In the genomic region with DNA sequence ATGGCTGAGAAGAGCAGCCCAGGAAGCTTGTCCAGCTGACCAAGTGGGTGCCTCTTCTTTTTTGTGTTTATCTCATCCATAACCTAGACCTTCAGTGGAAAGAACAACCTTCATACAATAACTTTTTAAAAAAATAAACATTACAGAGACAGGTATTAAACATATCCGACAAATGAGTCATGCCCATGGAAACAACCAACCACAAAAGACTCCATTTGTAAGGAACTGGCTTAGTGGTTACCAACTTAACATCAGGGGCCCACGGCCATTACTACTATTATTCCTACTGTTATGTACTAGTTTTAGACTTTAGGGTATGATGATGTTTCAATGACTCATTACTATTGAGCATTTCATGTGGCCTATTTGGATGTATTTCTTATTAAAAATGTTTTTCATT, we compare ENCODE assay signal across 15 cellular contexts.
"Had no signal": no experiment of that assay in that cellular context is flagged by ENCODE, and none has a peak within 500 bp of the region (broad histone marks: within the 10 kb centered on the region; RNA-seq: fewer than 3 reads in every experiment).

No MANE protein-coding gene starts in this region.

- DNase-seq: activated CD4-positive, alpha-beta T cell treated with anti-CD3 and anti-CD28 coated beads for 48 hours; activated CD8-positive, alpha-beta T cell treated with anti-CD3 and anti-CD28 coated beads for 36 hours; activated gamma-delta T cell; activated T-cell treated with anti-CD3 and anti-CD28 coated beads, Interleukin-2, amount 50 U/mL, for 48 hours; brain microvascular endothelial cell; cerebellar nuclear complex; effector memory CD8-positive, alpha-beta T cell; islet precursor cell; left ventricle myocardium inferior; mucosa of descending colon; naive thymus-derived CD4-positive, alpha-beta T cell; ovary; stimulated activated CD4-positive, alpha-beta T cell treated with anti-CD3 and anti-CD28 coated beads, Interleukin-2, amount 100 ng/mL, for 48 hours; tibial artery had no signal

- H3K4me3 ChIP-seq: left ventricle myocardium inferior, mucosa of descending colon, ovary, tibial artery, vagina had no signal
